ENCODE assay signal across 8 cellular contexts in genomic region chr2:219627105-219628100, GRCh38. TPM values are rescaled to one million over a fixed set of nuclear protein-coding genes. Genes with fewer than 3 reads are reported as not detected.
DNase-seq lines count a peak whose midpoint lies in the region; ATAC-seq, FAIRE-seq and TF ChIP-seq lines count a peak whose summit lies in the region.

A gene with protein sequence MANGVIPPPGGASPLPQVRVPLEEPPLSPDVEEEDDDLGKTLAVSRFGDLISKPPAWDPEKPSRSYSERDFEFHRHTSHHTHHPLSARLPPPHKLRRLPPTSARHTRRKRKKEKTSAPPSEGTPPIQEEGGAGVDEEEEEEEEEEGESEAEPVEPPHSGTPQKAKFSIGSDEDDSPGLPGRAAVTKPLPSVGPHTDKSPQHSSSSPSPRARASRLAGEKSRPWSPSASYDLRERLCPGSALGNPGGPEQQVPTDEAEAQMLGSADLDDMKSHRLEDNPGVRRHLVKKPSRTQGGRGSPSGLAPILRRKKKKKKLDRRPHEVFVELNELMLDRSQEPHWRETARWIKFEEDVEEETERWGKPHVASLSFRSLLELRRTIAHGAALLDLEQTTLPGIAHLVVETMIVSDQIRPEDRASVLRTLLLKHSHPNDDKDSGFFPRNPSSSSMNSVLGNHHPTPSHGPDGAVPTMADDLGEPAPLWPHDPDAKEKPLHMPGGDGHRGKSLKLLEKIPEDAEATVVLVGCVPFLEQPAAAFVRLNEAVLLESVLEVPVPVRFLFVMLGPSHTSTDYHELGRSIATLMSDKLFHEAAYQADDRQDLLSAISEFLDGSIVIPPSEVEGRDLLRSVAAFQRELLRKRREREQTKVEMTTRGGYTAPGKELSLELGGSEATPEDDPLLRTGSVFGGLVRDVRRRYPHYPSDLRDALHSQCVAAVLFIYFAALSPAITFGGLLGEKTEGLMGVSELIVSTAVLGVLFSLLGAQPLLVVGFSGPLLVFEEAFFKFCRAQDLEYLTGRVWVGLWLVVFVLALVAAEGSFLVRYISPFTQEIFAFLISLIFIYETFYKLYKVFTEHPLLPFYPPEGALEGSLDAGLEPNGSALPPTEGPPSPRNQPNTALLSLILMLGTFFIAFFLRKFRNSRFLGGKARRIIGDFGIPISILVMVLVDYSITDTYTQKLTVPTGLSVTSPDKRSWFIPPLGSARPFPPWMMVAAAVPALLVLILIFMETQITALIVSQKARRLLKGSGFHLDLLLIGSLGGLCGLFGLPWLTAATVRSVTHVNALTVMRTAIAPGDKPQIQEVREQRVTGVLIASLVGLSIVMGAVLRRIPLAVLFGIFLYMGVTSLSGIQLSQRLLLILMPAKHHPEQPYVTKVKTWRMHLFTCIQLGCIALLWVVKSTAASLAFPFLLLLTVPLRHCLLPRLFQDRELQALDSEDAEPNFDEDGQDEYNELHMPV (plus strand): TSS chr2:219627630. CDS start chr2:219627993, 363 bp downstream.

- CTCF ChIA-PET in K562 (lab: Yijun Ruan, JAX; ENCODE audit: low intra/inter-chr PET ratio) = interaction anchor here (1.1 kb wide), 1 partner anchor 86 kb away, joined by 3 read pairs; no protein-coding TSS in a partner anchor

- H3K36me3 ChIP-seq in ES-I3 (ENCODE audit: insufficient read depth, low read length) = no peaks in the 10 kb centered on the region
- no peaks in the 10 kb centered on the region for H3K36me3 ChIP-seq in MM.1S (replicated peaks; ENCODE audit: insufficient read depth, low read length)
- no peaks in the 10 kb centered on the region for H3K36me3 ChIP-seq in K562 (ENCODE audit: control insufficient read depth, insufficient read depth, low read length)
- no peaks in the 10 kb centered on the region for H3K36me3 ChIP-seq in iPS-18a (ENCODE audit: control insufficient read depth, low read depth, low read length)

- H3K4me3 ChIP-seq in MM.1S (ENCODE audit: low read length) = peak within 1 kb of the TSS; percentile 37
- peak within 1 kb of the TSS; percentile 35 for H3K4me3 ChIP-seq in K562
- peak within 1 kb of the TSS; percentile 49 for H3K4me3 ChIP-seq in iPS-18a (ENCODE audit: low read length)

- ATAC-seq in K562 (peak; percentile 80), GM19324 (IDR thresholded peaks at IDR 0.05; ENCODE audit: low FRiP score, unreplicated experiment) (no peak)
- peak; percentile 29 for ATAC-seq in stimulated activated naive CD8-positive, alpha-beta T cell treated with anti-CD3 and anti-CD28 coated beads, Interleukin-15, Interleukin-2, amounts not matched to agents 100 U/mL and 50 U/mL, for 24 hours

- no peaks in the 10 kb centered on the region for H3K9me2 ChIP-seq in MM.1S (replicated peaks; ENCODE audit: insufficient read depth, low read length)

- intact Hi-C loops in K562 (cut with micrococcal nuclease) = loop anchor here (5.0 kb wide), 1 partner anchor 85 kb away; the partner anchor contains the start of genes CHPF and TMEM198

- TF ChIP-seq CTCF in MM.1S (IDR thresholded peaks at IDR 0.05; ENCODE audit: low read length) (no peak), K562 (IDR thresholded peaks at IDR 0.05 in 2 of 3, conservative IDR thresholded peaks at IDR 0.05 in 1 of 3; ENCODE audit: insufficient read depth in 2 of 3, low read depth in 1 of 3, low read length in 3 of 3) (no peak)

- peaks cover 77% of the 10 kb centered on the region for H3K27me3 ChIP-seq in MM.1S (replicated peaks; ENCODE audit: insufficient read depth, low read length)
- H3K27me3 ChIP-seq in K562 (ENCODE audit: control insufficient read depth in 2 of 2, insufficient read depth in 2 of 2, low read length in 2 of 2) = peaks cover 2 to 16% of the 10 kb centered on the region in 2 experiments; a peak in 1 of 5 replicates
- H3K27me3 ChIP-seq in iPS-18a (ENCODE audit: control insufficient read depth, insufficient read depth, low read length) = peaks cover 10% of the 10 kb centered on the region

- no peak for TF ChIP-seq EP300 in K562 (IDR thresholded peaks at IDR 0.05; ENCODE audit: low read length)

- H3K9ac ChIP-seq in ES-I3 (ENCODE audit: low read depth, low read length) (peak within 1 kb of the TSS; percentile 58), MM.1S (ENCODE audit: low read length) (no peak within 1 kb of the TSS), K562 (ENCODE audit: insufficient read depth in 1 of 2, low read depth in 2 of 2, low read length in 2 of 2) (peak within 1 kb of the TSS in 1 of 2 experiments; percentile 78; a peak in 2 of 4 replicates), iPS-18a (ENCODE audit: low read length) (peak within 1 kb of the TSS; percentile 24)

- no peak for TF ChIP-seq RAD21 in K562 (CRISPR knock-in tag; conservative IDR thresholded peaks at IDR 0.05 in 1 of 2, IDR thresholded peaks at IDR 0.05 in 1 of 2)

- H3K9me3 ChIP-seq in ES-I3 (ENCODE audit: control insufficient read depth, insufficient read depth, low read length) (no peaks in the 10 kb centered on the region), MM.1S (replicated peaks; ENCODE audit: insufficient read depth, low read length) (no peaks in the 10 kb centered on the region), K562 (replicated peaks; ENCODE audit: control insufficient read depth, insufficient read depth, low read depth, low read length) (no peaks in the 10 kb centered on the region), iPS-18a (ENCODE audit: control insufficient read depth, low read depth, low read length) (no peaks in the 10 kb centered on the region)

- H3F3A ChIP-seq in MM.1S (ENCODE audit: insufficient read depth, low read length) = no peaks in the 10 kb centered on the region

- H3K79me2 ChIP-seq in MM.1S (ENCODE audit: low read length) (no peaks in the 10 kb centered on the region), K562 (ENCODE audit: control insufficient read depth, insufficient read depth, low read length) (no peaks in the 10 kb centered on the region)

- peaks cover 9% of the 10 kb centered on the region; the same call in 1 of the 2 replicates for H3K4me1 ChIP-seq in ES-I3 (ENCODE audit: insufficient read depth, low read length)
- H3K4me1 ChIP-seq in MM.1S (ENCODE audit: low read length) = no peaks in the 10 kb centered on the region
- H3K4me1 ChIP-seq in K562 (replicated peaks in 1 of 2; ENCODE audit: control insufficient read depth in 2 of 2, insufficient read depth in 2 of 2, low read length in 2 of 2) = peaks cover 0 to 49% of the 10 kb centered on the region in 2 experiments; a peak in 2 of 5 replicates
- H3K4me1 ChIP-seq in iPS-18a (ENCODE audit: control insufficient read depth, low read depth, low read length) = peaks cover 6% of the 10 kb centered on the region

- H4K20me1 ChIP-seq in MM.1S (ENCODE audit: insufficient read depth, low read length) = no peaks in the 10 kb centered on the region
- H4K20me1 ChIP-seq in K562 (replicated peaks; ENCODE audit: control insufficient read depth, insufficient read depth, low read length) = 0 out of 2 replicates have a peak, but pooled peaks cover 3% of the 10 kb centered on the region

- no peak for FAIRE-seq in K562 (lab: Jason Lieb, UNC)

- in situ Hi-C loops in K562 (cut with MboI) = no loop called here

- H2AFZ ChIP-seq in MM.1S (ENCODE audit: low read length) (no peak within 1 kb of the TSS), K562 (ENCODE audit: low read depth, low read length) (no peak within 1 kb of the TSS)

- 14% methylated on average over 10 of the region's 103 CpGs for whole genome bisulfite sequencing in K562 (ENCODE audit: insufficient coverage, low coverage, missing lambda C conversion rate)

- TF ChIP-seq POLR2A in K562 (conservative IDR thresholded peaks at IDR 0.05) = no peak

- POLR2A ChIA-PET in K562 (lab: Yijun Ruan, JAX) = interaction anchor here (0.7 to 0.9 kb wide), 2 partner anchors 10 to 68 kb away, joined by 3 read pairs; no protein-coding TSS in a partner anchor

- DNase-seq in MM.1S (peak; percentile 16), K562 (ENCODE audit: extremely low read depth in 1 of 4, low spot score in 3 of 4) (peak; percentile 17 to 80 (median 70)), NCI-H446 treated with DMSO at 0.1 percent for 48 hours (lab: John Stamatoyannopoulos, UW) (no peak), superior temporal gyrus (ENCODE audit: extremely low spot score) (no peak)
- DNase-seq in stimulated activated naive CD8-positive, alpha-beta T cell treated with anti-CD3 and anti-CD28 coated beads, Interleukin-15, Interleukin-2, amounts not matched to agents 100 U/mL and 50 U/mL, for 24 hours = no peak

- no peaks in the 10 kb centered on the region for H3K9me1 ChIP-seq in K562 (ENCODE audit: control insufficient read depth, insufficient read depth, low read length)

- H3K4me2 ChIP-seq in MM.1S (ENCODE audit: low read depth, low read length) (peak within 1 kb of the TSS; percentile 54), K562 (ENCODE audit: insufficient read depth, low read length) (peak within 1 kb of the TSS; percentile 11; the same call in 1 of the 2 replicates)

- no peak within 1 kb of the TSS for H3K27ac ChIP-seq in MM.1S (ENCODE audit: low read length)
- H3K27ac ChIP-seq in K562 (ENCODE audit: extremely low read depth, low read depth, low read length) = no peak within 1 kb of the TSS
- H3K27ac ChIP-seq in iPS-18a (ENCODE audit: low read length) = no peak within 1 kb of the TSS

- no TSS peak for BruUV-seq in K562 (replicated peaks; lab: Mats Ljungman, UMichigan)

TF ChIP-seq in K562, 482 proteins besides CTCF, POLR2A, EP300 and RAD21 (continues in another document):
- TF ChIP-seq STAT5B (CRISPR knock-in tag; IDR thresholded peaks at IDR 0.05) = no peak

RNA-seq across cellular contexts. Expression of the gene that starts here (rescaled TPM):
- 0.28 and 2.2 TPM in 2 replicates for total RNA-seq in K562 (2011; cell fraction: chromatin; rRNA removed; ENCODE audit: low replicate concordance)
- 0.53 and 1.0 TPM in 2 replicates for total RNA-seq in K562 (2011; cell fraction: nucleolus; rRNA removed)
- 0.53 and 0.59 TPM in 2 replicates for total RNA-seq in K562 (2011; cell fraction: nucleoplasm; rRNA removed)
- total RNA-seq in K562 (2014; rRNA removed) (not detected in 2 replicates), K562 (2014; rRNA removed; fragmentation: Illumina TruSeq; extraction: Trizol) (not detected in 2 replicates), K562 (2015; rRNA removed; fragmentation: Illumina TruSeq; extraction: Trizol) (0.04 TPM in 1 of 2 replicates, not detected in the other), K562 (2021) (0.04 and 0.31 TPM in 2 replicates)
- polyA plus RNA-seq in K562 (2011; rRNA removed) (0.26 and 0.76 TPM in 2 replicates), K562 (2014; fragmentation: Illumina TruSeq; extraction: Trizol) (0.04 TPM in 1 of 2 replicates, not detected in the other), K562 (2014; fragmentation: Nextera tagmentation; extraction: Ambion mirVana) (not detected), K562 (2014; rRNA removed) (0.05 and 0.11 TPM in 2 replicates)
- 0.39 and 0.62 TPM in 2 replicates for polyA plus RNA-seq in K562 (2011; cell fraction: cytosol; rRNA removed)
- polyA plus RNA-seq in K562 (2011; cell fraction: nucleus; rRNA removed) = 3.3 and 5.9 TPM in 2 replicates
- 0.08 and 0.17 TPM in 2 replicates for polyA plus RNA-seq in K562 (2012)
- not detected in 2 replicates for polyA minus RNA-seq in K562 (2011; rRNA and poly(A)+ RNA removed)
- polyA minus RNA-seq in K562 (2011; cell fraction: cytosol; rRNA and poly(A)+ RNA removed) = not detected in 2 replicates
- 1.1 and 2.2 TPM in 2 replicates for polyA minus RNA-seq in K562 (2011; cell fraction: nucleus; rRNA and poly(A)+ RNA removed)

Comparison
In these comparisons a context has a peak if more than half of its experiments do, and no peak if none do; other contexts are left out.
1. DNase-seq: peak in MM.1S (single experiment) and K562 (4 of 4); none in stimulated activated naive CD8-positive, alpha-beta T cell treated with anti-CD3 and anti-CD28 coated beads, Interleukin-15, Interleukin-2, amounts not matched to agents 100 U/mL and 50 U/mL, for 24 hours (single experiment), NCI-H446 treated with DMSO at 0.1 percent for 48 hours (single experiment) and superior temporal gyrus (single experiment).
2. Peak in every context shown above with its lines, with median percentiles within 50 percentile points of each other: H3K4me3 ChIP-seq.